9 cellular contexts compared by ENCODE assay signal in genomic region chr16:66705790-66706505, GRCh38. TPM values are rescaled to one million over a fixed set of nuclear protein-coding genes. Genes with fewer than 3 reads are reported as not detected.
A peak's percentile ranks its signal among the peaks of the same experiment; 100 is the strongest.
DNase-seq lines count a peak whose midpoint lies in the region; ATAC-seq, FAIRE-seq and TF ChIP-seq lines count a peak whose summit lies in the region.
"Had no signal": no experiment of that assay in that cellular context is flagged by ENCODE, and none has a peak within 500 bp of the region (broad histone marks: within the 10 kb centered on the region; RNA-seq: fewer than 3 reads in every experiment).

No MANE protein-coding gene starts in this region.

- intact Hi-C loops in spleen (cut with DNase I; ENCODE audit: low total_unique reads), result no loop called here
- intact Hi-C loops in activated naive CD4-positive, alpha-beta T cell treated with anti-CD3 and anti-CD28 coated beads for 36 hours (cut with micrococcal nuclease), result no loop called here

- TF ChIP-seq POLR2A in spleen (IDR thresholded peaks at IDR 0.05), result no peak
- no peak for TF ChIP-seq POLR2A in GM12891 (IDR thresholded peaks at IDR 0.05; ENCODE audit: low read depth, low read length)

- FAIRE-seq in GM12891 (lab: Jason Lieb, UNC), result no peak

- H3K4me3 ChIP-seq in coronary artery (peak overlapping the region; percentile 25), spleen (no peak overlapping the region)

- peak; percentile 60 for ATAC-seq in left lobe of liver

- no peak overlapping the region for H3K4me3 Mint-ChIP-seq in activated naive CD4-positive, alpha-beta T cell treated with anti-CD3 and anti-CD28 coated beads for 36 hours

- CTCF ChIA-PET in activated naive CD4-positive, alpha-beta T cell treated with anti-CD3 and anti-CD28 coated beads for 36 hours (lab: Charles Lee), result no interaction called here

- no peak overlapping the region for H3K27ac Mint-ChIP-seq in activated naive CD4-positive, alpha-beta T cell treated with anti-CD3 and anti-CD28 coated beads for 36 hours

- no peaks in the 10 kb centered on the region for H3K36me3 Mint-ChIP-seq in activated naive CD4-positive, alpha-beta T cell treated with anti-CD3 and anti-CD28 coated beads for 36 hours (ENCODE audit: low read depth)

- H3K4me1 ChIP-seq in spleen, result peaks cover 0 to 46% (median 12%) of the 10 kb centered on the region in 6 donors

- no peaks in the 10 kb centered on the region for H3K4me1 Mint-ChIP-seq in activated naive CD4-positive, alpha-beta T cell treated with anti-CD3 and anti-CD28 coated beads for 36 hours (ENCODE audit: low read depth)

- WGBS in spleen, 5 donors, result 68 to 80% (median 73%) methylated on average over 11 of the region's 11 CpGs

- TF ChIP-seq CTCF in coronary artery (IDR thresholded peaks at IDR 0.05), result no peak
- no peak for TF ChIP-seq CTCF in spleen (IDR thresholded peaks at IDR 0.05 in 8 of 11, conservative IDR thresholded peaks at IDR 0.05 in 3 of 11)

- no peaks in the 10 kb centered on the region for H3K36me3 ChIP-seq in spleen

- H3K27me3 ChIP-seq in spleen (replicated peaks in 1 of 7), result no peaks in the 10 kb centered on the region

- peaks cover 5% of the 10 kb centered on the region for H3K27me3 Mint-ChIP-seq in activated naive CD4-positive, alpha-beta T cell treated with anti-CD3 and anti-CD28 coated beads for 36 hours (ENCODE audit: low read depth)

- DNase-seq in HK-2 (ENCODE audit: unreplicated experiment) (peak; percentile 53), coronary artery (ENCODE audit: low spot score) (peak; percentile 89), left lobe of liver (ENCODE audit: low spot score) (no peak), spleen (peak; percentile 75), GM12891 (ENCODE audit: insufficient read length, low spot score) (no peak)
- no peak for DNase-seq in activated naive CD4-positive, alpha-beta T cell treated with anti-CD3 and anti-CD28 coated beads for 36 hours
- DNase-seq in central memory CD4-positive, alpha-beta T cell, result no peak
- no peak for DNase-seq in activated naive CD4-positive, alpha-beta T cell (lab: John Stamatoyannopoulos, UW)
- DNase-seq: NCI-H510A treated with DMSO at 0.1 percent for 48 hours had no signal

- peak overlapping the region; percentile 81 to 88 for H3K27ac ChIP-seq in coronary artery
- peak overlapping the region; percentile 51 to 84 (median 73) for H3K27ac ChIP-seq in spleen

- no peaks in the 10 kb centered on the region for H3K9me3 Mint-ChIP-seq in activated naive CD4-positive, alpha-beta T cell treated with anti-CD3 and anti-CD28 coated beads for 36 hours

- H3K9me3 ChIP-seq in spleen, result no peaks in the 10 kb centered on the region

TF ChIP-seq in GM12891, 5 proteins besides CTCF, POLR2A, EP300 and RAD21:
- no peak for TF ChIP-seq POU2F2 (IDR thresholded peaks at IDR 0.05; ENCODE audit: low read depth, low read length)

RNA-seq across cellular contexts. Expression of gene CMTM4, which starts 9.4 kb away (rescaled TPM):
- total RNA-seq in left lobe of liver (8.0 TPM), spleen (10 to 100 TPM in 1 of 7 donors, 1 to 10 TPM in 6; 3.8 to 10.2 (median 7.4) TPM)
- 1 to 10 TPM in 2 of 3 donors, under 1 TPM in 1; 0.70 to 1.5 (median 1.1) TPM for polyA plus RNA-seq in spleen
- polyA plus RNA-seq in GM12891 (2012; ENCODE audit: low read depth, missing spikeins), result 0.30 TPM
- total RNA-seq in activated naive CD4-positive, alpha-beta T cell treated with anti-CD3 and anti-CD28 coated beads for 36 hours, result 1 to 10 TPM; 4.6 to 4.7 TPM

RNA-seq across cellular contexts. Expression of gene DYNC1LI2, which starts 45.5 kb away (rescaled TPM):
- 44.0 TPM for total RNA-seq in left lobe of liver
- 100 to 1,000 TPM in 5 of 7 donors, 10 to 100 TPM in 2; 77.7 to 132 (median 118) TPM for total RNA-seq in spleen
- polyA plus RNA-seq in spleen, result 10 to 100 TPM; 15.6 to 33.2 (median 24.5) TPM
- polyA plus RNA-seq in GM12891 (2012; ENCODE audit: low read depth, missing spikeins), result 14.2 TPM
- total RNA-seq in activated naive CD4-positive, alpha-beta T cell treated with anti-CD3 and anti-CD28 coated beads for 36 hours, result 10 to 100 TPM; 30.8 to 31.0 TPM

Comparison
In these comparisons a context has a peak if more than half of its experiments do, and no peak if none do; other contexts are left out.
1. DNase-seq: peak in HK-2 (single experiment), coronary artery (single experiment) and spleen (single experiment); none in left lobe of liver (single experiment), GM12891 (single experiment), activated naive CD4-positive, alpha-beta T cell treated with anti-CD3 and anti-CD28 coated beads for 36 hours (single experiment), central memory CD4-positive, alpha-beta T cell (single experiment) and activated naive CD4-positive, alpha-beta T cell (0 of 4).